ENCODE assay signal across 19 cellular contexts in genomic region chr7:142533920-142534319, GRCh38.
"Had no signal": no experiment of that assay in that cellular context is flagged by ENCODE, and none has a peak within 500 bp of the region (broad histone marks: within the 10 kb centered on the region; RNA-seq: fewer than 3 reads in every experiment).

No MANE protein-coding gene starts in this region.

- H3K36me3 ChIP-seq: esophagus squamous epithelium, gastrocnemius medialis, heart right ventricle, left lung, lower lobe of right lung had no signal

- H3K27ac ChIP-seq: coronary artery, dorsolateral prefrontal cortex, esophagus squamous epithelium, gastrocnemius medialis, heart right ventricle, left lung, lower lobe of right lung had no signal

- ATAC-seq: gastrocnemius medialis, heart right ventricle, left cardiac atrium, left lung, left ventricle myocardium superior, lower lobe of right lung, mucosa of descending colon had no signal

- H3K9me3 ChIP-seq: esophagus squamous epithelium, gastrocnemius medialis, heart right ventricle, left lung, lower lobe of right lung, mucosa of descending colon had no signal

- H3K4me3 ChIP-seq: coronary artery, dorsolateral prefrontal cortex, esophagus squamous epithelium, gastrocnemius medialis, heart right ventricle, left lung, lower lobe of right lung, mucosa of descending colon had no signal

- DNase-seq: dermis blood vessel endothelial cell; dorsolateral prefrontal cortex; effector CD4-positive, alpha-beta T cell; effector memory CD4-positive, alpha-beta T cell; esophagus squamous epithelium; foreskin melanocyte; gastrocnemius medialis; glutamatergic neuron; head of caudate nucleus; heart right ventricle; hippocampal formation; left cardiac atrium; left lung; left ventricle myocardium superior; lower lobe of right lung; mesenchymal stem cell; mucosa of descending colon; naive B cell had no signal

- H3K4me1 ChIP-seq: esophagus squamous epithelium, gastrocnemius medialis, left lung, lower lobe of right lung had no signal
